In genomic region chr1:211229365-211229759, GRCh38 we compare ENCODE assay signal across 19 cellular contexts. TPM values are rescaled to one million over a fixed set of nuclear protein-coding genes. Genes with fewer than 3 reads are reported as not detected.
DNase-seq lines count a peak whose midpoint lies in the region; ATAC-seq lines count a peak whose summit lies in the region.
"Had no signal": no experiment of that assay in that cellular context is flagged by ENCODE, and none has a peak within 500 bp of the region (broad histone marks: within the 10 kb centered on the region; RNA-seq: fewer than 3 reads in every experiment).

No MANE protein-coding gene starts in this region.

- CTCF ChIA-PET in T-cell (lab: Charles Lee), result interaction anchor here in 1 of 2 donors (1.3 kb wide), 1 partner anchor 29 kb away, joined by 6 read pairs; no protein-coding TSS in a partner anchor

- no peaks in the 10 kb centered on the region for H3K36me3 Mint-ChIP-seq in activated T-cell treated with anti-CD3 and anti-CD28 coated beads, Interleukin-2, amount 50 U/mL, for 4 hours (ENCODE audit: insufficient read depth)
- H3K36me3 Mint-ChIP-seq in T-cell, result no peaks in the 10 kb centered on the region
- peaks cover 7% of the 10 kb centered on the region for H3K36me3 Mint-ChIP-seq in activated naive CD8-positive, alpha-beta T cell treated with anti-CD3 and anti-CD28 coated beads, Interleukin-2, amount 10 ng/mL, durations not matched to agents 7 days and 5 days
- H3K36me3 Mint-ChIP-seq in stimulated activated effector memory CD8-positive, alpha-beta T cell treated with anti-CD3 and anti-CD28 coated beads, Interleukin-12 subunit alpha, Interleukin-12 subunit beta, amount 100 ng/mL, for 72 hours, result no peaks in the 10 kb centered on the region
- H3K36me3 Mint-ChIP-seq: CD14-positive monocyte had no signal

- POLR2A ChIA-PET in T-cell (lab: Charles Lee), result interaction anchor here (0.7 to 1.3 kb wide), 3 partner anchors 22 to 558 kb away, joined by 3 to 8 read pairs (median 4); no protein-coding TSS in a partner anchor
- POLR2A ChIA-PET in activated naive CD8-positive, alpha-beta T cell treated with anti-CD3 and anti-CD28 coated beads, Interleukin-2, amount 10 ng/mL, durations not matched to agents 7 days and 5 days (lab: Charles Lee), result interaction anchor here (0.8 to 1.3 kb wide), 2 partner anchors 29 to 31 kb away, joined by 3 to 13 read pairs; partner anchors contain the start of gene RCOR3

- no peaks in the 10 kb centered on the region for H3K9me3 Mint-ChIP-seq in activated T-cell treated with anti-CD3 and anti-CD28 coated beads, Interleukin-2, amount 50 U/mL, for 4 hours
- no peaks in the 10 kb centered on the region for H3K9me3 Mint-ChIP-seq in T-cell
- H3K9me3 Mint-ChIP-seq in activated naive CD8-positive, alpha-beta T cell treated with anti-CD3 and anti-CD28 coated beads, Interleukin-2, amount 10 ng/mL, durations not matched to agents 7 days and 5 days, result peaks cover 3% of the 10 kb centered on the region
- H3K9me3 Mint-ChIP-seq in stimulated activated effector memory CD8-positive, alpha-beta T cell treated with anti-CD3 and anti-CD28 coated beads, Interleukin-12 subunit alpha, Interleukin-12 subunit beta, amount 100 ng/mL, for 72 hours, result no peaks in the 10 kb centered on the region
- H3K9me3 Mint-ChIP-seq: neural crest cell had no signal

- H3K4me3 Mint-ChIP-seq in activated T-cell treated with anti-CD3 and anti-CD28 coated beads, Interleukin-2, amount 50 U/mL, for 4 hours, result peak overlapping the region; percentile 67
- peak overlapping the region; percentile 34 to 62 (median 60) for H3K4me3 Mint-ChIP-seq in T-cell
- peak overlapping the region; percentile 45 for H3K4me3 Mint-ChIP-seq in activated naive CD8-positive, alpha-beta T cell treated with anti-CD3 and anti-CD28 coated beads, Interleukin-2, amount 10 ng/mL, durations not matched to agents 7 days and 5 days
- peak overlapping the region; percentile 59 for H3K4me3 Mint-ChIP-seq in stimulated activated effector memory CD8-positive, alpha-beta T cell treated with anti-CD3 and anti-CD28 coated beads, Interleukin-12 subunit alpha, Interleukin-12 subunit beta, amount 100 ng/mL, for 72 hours
- H3K4me3 Mint-ChIP-seq: neural crest cell had no signal

- no peak for DNase-seq in activated T-cell treated with anti-CD3 and anti-CD28 coated beads, Interleukin-2, amount 50 U/mL, for 4 hours
- DNase-seq in activated T-cell treated with anti-CD3 and anti-CD28 coated beads for 4 hours, result no peak
- DNase-seq in T-cell, result peak in 3 of 34 experiments; percentile 0 to 12 (median 2)
- peak; percentile 41 for DNase-seq in activated naive CD8-positive, alpha-beta T cell treated with anti-CD3 and anti-CD28 coated beads, Interleukin-2, amount 10 ng/mL, durations not matched to agents 7 days and 5 days
- DNase-seq in stimulated activated effector memory CD8-positive, alpha-beta T cell treated with anti-CD3 and anti-CD28 coated beads, Interleukin-12 subunit alpha, Interleukin-12 subunit beta, amount 100 ng/mL, for 72 hours (ENCODE audit: low spot score in 2 of 2), result peak in 1 of 2 donors; percentile 51
- no peak for DNase-seq in glomerular visceral epithelial cell (ENCODE audit: extremely low spot score)
- DNase-seq in stimulated activated CD4-positive, alpha-beta T cell treated with anti-CD3 and anti-CD28 coated beads, Interleukin-4, amount 100 ng/mL, for 24 hours, result no peak
- DNase-seq: ACHN, aorta, left colon, NCI-H1694 treated with DMSO at 0.1 percent for 48 hours, NCI-H82, psoas muscle, SHP77 treated with DMSO at 0.1 percent for 48 hours, WERI-Rb-1 had no signal

- peaks cover 21% of the 10 kb centered on the region for H3K4me1 Mint-ChIP-seq in activated T-cell treated with anti-CD3 and anti-CD28 coated beads, Interleukin-2, amount 50 U/mL, for 4 hours (ENCODE audit: low read depth)
- peaks cover 27 to 28% (median 27%) of the 10 kb centered on the region in 3 donors for H3K4me1 Mint-ChIP-seq in T-cell
- peaks cover 23% of the 10 kb centered on the region for H3K4me1 Mint-ChIP-seq in activated naive CD8-positive, alpha-beta T cell treated with anti-CD3 and anti-CD28 coated beads, Interleukin-2, amount 10 ng/mL, durations not matched to agents 7 days and 5 days
- peaks cover 24% of the 10 kb centered on the region for H3K4me1 Mint-ChIP-seq in stimulated activated effector memory CD8-positive, alpha-beta T cell treated with anti-CD3 and anti-CD28 coated beads, Interleukin-12 subunit alpha, Interleukin-12 subunit beta, amount 100 ng/mL, for 72 hours
- H3K4me1 Mint-ChIP-seq: neural crest cell had no signal

- no peaks in the 10 kb centered on the region for H3K27me3 Mint-ChIP-seq in activated T-cell treated with anti-CD3 and anti-CD28 coated beads, Interleukin-2, amount 50 U/mL, for 4 hours (ENCODE audit: low read depth)
- H3K27me3 Mint-ChIP-seq in T-cell, result no peaks in the 10 kb centered on the region
- no peaks in the 10 kb centered on the region for H3K27me3 Mint-ChIP-seq in activated naive CD8-positive, alpha-beta T cell treated with anti-CD3 and anti-CD28 coated beads, Interleukin-2, amount 10 ng/mL, durations not matched to agents 7 days and 5 days

- peak; percentile 41 to 43 for ATAC-seq in activated T-cell treated with anti-CD3 and anti-CD28 coated beads, Interleukin-2, amount 50 U/mL, for 4 hours
- ATAC-seq in T-cell (replicated peaks in 1 of 4) (peak; percentile 52 to 70 (median 62)), GM21619 (IDR thresholded peaks at IDR 0.05; ENCODE audit: unreplicated experiment) (no peak)
- ATAC-seq in activated naive CD8-positive, alpha-beta T cell treated with anti-CD3 and anti-CD28 coated beads, Interleukin-2, amount 10 ng/mL, durations not matched to agents 7 days and 5 days (ENCODE audit: low read depth), result peak; percentile 80
- peak; percentile 60 for ATAC-seq in stimulated activated effector memory CD8-positive, alpha-beta T cell treated with anti-CD3 and anti-CD28 coated beads, Interleukin-12 subunit alpha, Interleukin-12 subunit beta, amount 100 ng/mL, for 72 hours
- ATAC-seq: esophagus mucosa, left colon, psoas muscle had no signal

- peak overlapping the region; percentile 77 to 86 for H3K27ac Mint-ChIP-seq in T-cell
- peak overlapping the region; percentile 69 for H3K27ac Mint-ChIP-seq in activated naive CD8-positive, alpha-beta T cell treated with anti-CD3 and anti-CD28 coated beads, Interleukin-2, amount 10 ng/mL, durations not matched to agents 7 days and 5 days
- H3K27ac Mint-ChIP-seq in stimulated activated effector memory CD8-positive, alpha-beta T cell treated with anti-CD3 and anti-CD28 coated beads, Interleukin-12 subunit alpha, Interleukin-12 subunit beta, amount 100 ng/mL, for 72 hours, result peak overlapping the region; percentile 38

RNA-seq across cellular contexts. Expression of gene RCOR3, which starts 29.8 kb away (rescaled TPM):
- 10 to 100 TPM; 23.1 to 25.5 (median 24.5) TPM for total RNA-seq in activated T-cell treated with anti-CD3 and anti-CD28 coated beads, Interleukin-2, amount 50 U/mL, for 4 hours
- total RNA-seq in T-cell, result 10 to 100 TPM; 58.2 to 72.4 (median 62.2) TPM
- total RNA-seq in activated naive CD8-positive, alpha-beta T cell treated with anti-CD3 and anti-CD28 coated beads, Interleukin-2, amount 10 ng/mL, durations not matched to agents 7 days and 5 days, result 10 to 100 TPM; 54.8 to 61.1 TPM
